Comparison of ENCODE assay signal across 24 cellular contexts in genomic region chr4:142697928-142698327, GRCh38.
"Had no signal": no experiment of that assay in that cellular context is flagged by ENCODE, and none has a peak within 500 bp of the region (broad histone marks: within the 10 kb centered on the region; RNA-seq: fewer than 3 reads in every experiment).

No MANE protein-coding gene starts in this region.

- H3K27ac ChIP-seq: foreskin keratinocyte, hepatocyte, lower lobe of right lung, neural progenitor cell, right lobe of liver, stomach, suprapubic skin, tibial nerve had no signal

- H3K27ac Mint-ChIP-seq: brain; dendritic cell treated with granulocyte-macrophage colony-stimulating factor and Interleukin-4, amounts not matched to agents 40 ng/mL and 50 ng/mL, for 4 days; immature natural killer cell; naive B cell; neural progenitor cell; stimulated activated memory B cell treated with anti-CD40 and anti-IgM and Interleukin-4, amounts not matched to agents 10 μg/mL and 1 μg/mL and 100 μg/mL, for 72 hours had no signal

- H3K4me1 Mint-ChIP-seq: naive B cell; neural progenitor cell; stimulated activated memory B cell treated with anti-CD40 and anti-IgM and Interleukin-4, amounts not matched to agents 10 μg/mL and 1 μg/mL and 100 μg/mL, for 72 hours had no signal

- H3K9me3 Mint-ChIP-seq: brain; dendritic cell treated with granulocyte-macrophage colony-stimulating factor and Interleukin-4, amounts not matched to agents 40 ng/mL and 50 ng/mL, for 4 days; naive B cell; neural progenitor cell; stimulated activated memory B cell treated with anti-CD40 and anti-IgM and Interleukin-4, amounts not matched to agents 10 μg/mL and 1 μg/mL and 100 μg/mL, for 72 hours had no signal

- H3K4me1 ChIP-seq: foreskin keratinocyte, lower lobe of right lung, neural progenitor cell, right lobe of liver, suprapubic skin had no signal

- ATAC-seq: activated CD8-positive, alpha-beta T cell treated with anti-CD3 and anti-CD28 coated beads, Interleukin-2, amount 10 ng/mL, durations not matched to agents 7 days and 5 days; foreskin keratinocyte; left lobe of liver; lower lobe of right lung; right lobe of liver; stimulated activated memory B cell treated with anti-CD40 and anti-IgM and Interleukin-4, amounts not matched to agents 10 μg/mL and 1 μg/mL and 100 μg/mL, for 72 hours had no signal

- H3K27me3 Mint-ChIP-seq: brain; dendritic cell treated with granulocyte-macrophage colony-stimulating factor and Interleukin-4, amounts not matched to agents 40 ng/mL and 50 ng/mL, for 4 days; naive B cell; stimulated activated memory B cell treated with anti-CD40 and anti-IgM and Interleukin-4, amounts not matched to agents 10 μg/mL and 1 μg/mL and 100 μg/mL, for 72 hours had no signal

- H3K9me3 ChIP-seq: lower lobe of right lung, right lobe of liver, stomach, suprapubic skin, tibial nerve had no signal

- H3K27me3 ChIP-seq: foreskin keratinocyte, hepatocyte, neural progenitor cell, right lobe of liver, stomach, suprapubic skin, tibial nerve had no signal

- DNase-seq: activated CD4-positive, alpha-beta T cell treated with anti-CD3 and anti-CD28 coated beads for 4 hours; activated CD4-positive, CD25-positive, alpha-beta regulatory T cell; activated CD8-positive, alpha-beta T cell treated with anti-CD3 and anti-CD28 coated beads, Interleukin-2, amount 10 ng/mL, durations not matched to agents 7 days and 5 days; activated naive CD4-positive, alpha-beta T cell treated with Interleukin-2 at 50 U/mL for 16 hours; aorta; effector CD4-positive, alpha-beta T cell; immature natural killer cell; lower lobe of right lung; naive B cell; posterior cingulate gyrus; right lobe of liver; stimulated activated CD4-positive, alpha-beta T cell treated with anti-CD3 and anti-CD28 coated beads, Interleukin-15, amount 100 ng/mL, for 24 hours; stomach; T-helper 1 cell had no signal

- H3K36me3 ChIP-seq: lower lobe of right lung, neural progenitor cell, right lobe of liver, stomach, suprapubic skin, tibial nerve had no signal

- H3K36me3 Mint-ChIP-seq: brain; immature natural killer cell; naive B cell; neural progenitor cell; stimulated activated memory B cell treated with anti-CD40 and anti-IgM and Interleukin-4, amounts not matched to agents 10 μg/mL and 1 μg/mL and 100 μg/mL, for 72 hours had no signal

- H3K4me3 Mint-ChIP-seq: brain; dendritic cell treated with granulocyte-macrophage colony-stimulating factor and Interleukin-4, amounts not matched to agents 40 ng/mL and 50 ng/mL, for 4 days; immature natural killer cell; naive B cell; neural progenitor cell; stimulated activated memory B cell treated with anti-CD40 and anti-IgM and Interleukin-4, amounts not matched to agents 10 μg/mL and 1 μg/mL and 100 μg/mL, for 72 hours had no signal

- H3K4me3 ChIP-seq: hepatocyte, lower lobe of right lung, neural progenitor cell, right lobe of liver, smooth muscle cell, stomach, suprapubic skin, tibial nerve had no signal
